Comparison of ENCODE assay signal across 26 cellular contexts in genomic region chr12:116395381-116395780, GRCh38.
"Had no signal": no experiment of that assay in that cellular context is flagged by ENCODE, and none has a peak within 500 bp of the region (broad histone marks: within the 10 kb centered on the region; RNA-seq: fewer than 3 reads in every experiment).

No MANE protein-coding gene starts in this region.

- H3K9ac ChIP-seq: neural progenitor cell had no signal

- H3K27ac ChIP-seq: body of pancreas, cardiac muscle cell, hepatocyte, left ventricle myocardium inferior, neural progenitor cell, ovary, prostate gland, upper lobe of left lung, VCaP had no signal

- H3K9me3 ChIP-seq: body of pancreas, ovary, prostate gland had no signal

- H3K4me3 ChIP-seq: body of pancreas, cardiac muscle cell, hepatocyte, left ventricle myocardium inferior, neural progenitor cell, ovary, prostate gland, upper lobe of left lung had no signal

- H2AFZ ChIP-seq: hepatocyte, neural progenitor cell had no signal

- H3K27me3 ChIP-seq: body of pancreas, cardiac muscle cell, hepatocyte, neural progenitor cell, ovary, upper lobe of left lung had no signal

- H3K4me1 ChIP-seq: left ventricle myocardium inferior, neural progenitor cell, prostate gland, upper lobe of left lung had no signal

- H3K36me3 ChIP-seq: cardiac muscle cell, left ventricle myocardium inferior, neural progenitor cell, ovary, prostate gland, upper lobe of left lung had no signal

- DNase-seq: activated CD4-positive, alpha-beta T cell treated with anti-CD3 and anti-CD28 coated beads, Interleukin-2, amount 10 ng/mL, durations not matched to agents 7 days and 5 days; activated CD4-positive, CD25-positive, alpha-beta regulatory T cell treated with anti-CD3 and anti-CD28 coated beads, Interleukin-2, amount 50 U/mL, for 72 hours; activated CD8-positive, alpha-beta memory T cell treated with anti-CD3 and anti-CD28 coated beads, Interleukin-2, amount 10 ng/mL, durations not matched to agents 7 days and 5 days; activated CD8-positive, alpha-beta T cell treated with anti-CD3 and anti-CD28 coated beads for 36 hours; activated effector memory CD4-positive, alpha-beta T cell treated with anti-CD3 and anti-CD28 coated beads, Interleukin-2, amount 50 U/mL, for 16 hours; activated naive CD4-positive, alpha-beta T cell treated with anti-CD3 and anti-CD28 coated beads, Interleukin-2, amount 10 ng/mL, durations not matched to agents 7 days and 5 days; activated naive CD8-positive, alpha-beta T cell treated with anti-CD3 and anti-CD28 coated beads, Interleukin-2, amount 50 U/mL, for 24 hours; activated T-cell treated with anti-CD3 and anti-CD28 coated beads for 4 hours; anterior cingulate cortex; body of pancreas; cortex of kidney; erythroblast; glutamatergic neuron; kidney glomerular epithelial cell; left ventricle myocardium inferior; naive thymus-derived CD8-positive, alpha-beta T cell; ovary; stimulated activated CD4-positive, alpha-beta T cell treated with anti-CD3 and anti-CD28 coated beads, Interleukin-2, amount 100 ng/mL, for 48 hours; stimulated activated naive CD4-positive, alpha-beta T cell; upper lobe of left lung had no signal

- H3K4me2 ChIP-seq: hepatocyte, neural progenitor cell had no signal

- H3K79me2 ChIP-seq: hepatocyte had no signal

- ATAC-seq: activated CD8-positive, alpha-beta memory T cell treated with anti-CD3 and anti-CD28 coated beads, Interleukin-2, amount 10 ng/mL, durations not matched to agents 7 days and 5 days; activated CD8-positive, alpha-beta T cell treated with anti-CD3 and anti-CD28 coated beads for 36 hours; activated naive CD8-positive, alpha-beta T cell treated with anti-CD3 and anti-CD28 coated beads, Interleukin-2, amount 50 U/mL, for 24 hours; body of pancreas; naive thymus-derived CD8-positive, alpha-beta T cell had no signal

- FAIRE-seq: frontal cortex had no signal
